In genomic region chr16:67174706-67175231, GRCh38 we compare ENCODE assay signal across 6 cellular contexts. TPM values are rescaled to one million over a fixed set of nuclear protein-coding genes. Genes with fewer than 3 reads are reported as not detected.
DNase-seq lines count a peak whose midpoint lies in the region; ATAC-seq and TF ChIP-seq lines count a peak whose summit lies in the region.

No MANE protein-coding gene starts in this region.

- H3K4me1 Mint-ChIP-seq in activated CD4-positive, alpha-beta T cell treated with anti-CD3 and anti-CD28 coated beads, Interleukin-2, amount 10 ng/mL, durations not matched to agents 24 days and 14 days: peaks cover 63% of the 10 kb centered on the region
- H3K4me1 Mint-ChIP-seq in endothelial cell (ENCODE audit: unreplicated experiment): peaks cover 28% of the 10 kb centered on the region

- H3K27ac ChIP-seq in thoracic aorta: peak overlapping the region; percentile 76 to 91

- ATAC-seq in thoracic aorta (ENCODE audit: insufficient number of reproducible peaks, low FRiP score, low read depth): no peak
- no peak for ATAC-seq in GM18520 (IDR thresholded peaks at IDR 0.05; ENCODE audit: unreplicated experiment)

- peaks cover 26 to 54% of the 10 kb centered on the region in 2 donors for H3K4me1 ChIP-seq in thoracic aorta (ENCODE audit: control insufficient read depth in 1 of 2, low read depth in 2 of 2)

- H3K9me3 Mint-ChIP-seq in activated CD4-positive, alpha-beta T cell treated with anti-CD3 and anti-CD28 coated beads, Interleukin-2, amount 10 ng/mL, durations not matched to agents 24 days and 14 days: no peaks in the 10 kb centered on the region
- H3K9me3 Mint-ChIP-seq in endothelial cell (ENCODE audit: unreplicated experiment): no peaks in the 10 kb centered on the region

- peak overlapping the region; percentile 50 for H3K4me3 ChIP-seq in fibroblast of mammary gland (ENCODE audit: control insufficient read depth, low read depth, low read length)
- H3K4me3 ChIP-seq in thoracic aorta: peak overlapping the region; percentile 76

- no peaks in the 10 kb centered on the region for H3K27me3 ChIP-seq in thoracic aorta (replicated peaks; ENCODE audit: insufficient read depth)

- no peaks in the 10 kb centered on the region for H3K27me3 Mint-ChIP-seq in activated CD4-positive, alpha-beta T cell treated with anti-CD3 and anti-CD28 coated beads, Interleukin-2, amount 10 ng/mL, durations not matched to agents 24 days and 14 days
- peaks cover 44% of the 10 kb centered on the region for H3K27me3 Mint-ChIP-seq in endothelial cell (ENCODE audit: unreplicated experiment)

- H3K27ac Mint-ChIP-seq in activated CD4-positive, alpha-beta T cell treated with anti-CD3 and anti-CD28 coated beads, Interleukin-2, amount 10 ng/mL, durations not matched to agents 24 days and 14 days: no peak overlapping the region
- no peak overlapping the region for H3K27ac Mint-ChIP-seq in endothelial cell (ENCODE audit: unreplicated experiment)

- intact Hi-C loops in activated CD4-positive, alpha-beta T cell treated with anti-CD3 and anti-CD28 coated beads, Interleukin-2, amount 10 ng/mL, durations not matched to agents 24 days and 14 days (cut with micrococcal nuclease): loop anchor here (1.0 to 2.0 kb wide), 2 partner anchors 9 to 14 kb away; partner anchors contain the start of gene MATCAP1

- H3K9me3 ChIP-seq in thoracic aorta: no peaks in the 10 kb centered on the region

- no peak for DNase-seq in activated CD4-positive, alpha-beta T cell treated with anti-CD3 and anti-CD28 coated beads, Interleukin-2, amount 10 ng/mL, durations not matched to agents 24 days and 14 days
- no peak for DNase-seq in activated CD4-positive, alpha-beta T cell treated with anti-CD3 and anti-CD28 coated beads, Interleukin-2, amount 50 U/mL, for 48 hours
- DNase-seq in fibroblast of mammary gland (ENCODE audit: low read depth) (no peak), thoracic aorta (ENCODE audit: low spot score) (no peak), endothelial cell (ENCODE audit: low spot score) (no peak)

- H3K36me3 Mint-ChIP-seq in activated CD4-positive, alpha-beta T cell treated with anti-CD3 and anti-CD28 coated beads, Interleukin-2, amount 10 ng/mL, durations not matched to agents 24 days and 14 days (ENCODE audit: low read depth): peaks cover 22% of the 10 kb centered on the region
- H3K36me3 Mint-ChIP-seq in endothelial cell (ENCODE audit: low read depth, unreplicated experiment): peaks cover 24% of the 10 kb centered on the region

- TF ChIP-seq CTCF in fibroblast of mammary gland (conservative IDR thresholded peaks at IDR 0.05; ENCODE audit: control insufficient read depth, insufficient read depth, low read depth, low read length): no peak
- TF ChIP-seq CTCF in thoracic aorta (IDR thresholded peaks at IDR 0.05): no peak
- TF ChIP-seq CTCF in endothelial cell (IDR thresholded peaks at IDR 0.05; ENCODE audit: unreplicated experiment): no peak

- peaks cover 3% of the 10 kb centered on the region for H3K36me3 ChIP-seq in thoracic aorta

- peak overlapping the region; percentile 94 for H3K4me3 Mint-ChIP-seq in activated CD4-positive, alpha-beta T cell treated with anti-CD3 and anti-CD28 coated beads, Interleukin-2, amount 10 ng/mL, durations not matched to agents 24 days and 14 days
- H3K4me3 Mint-ChIP-seq in endothelial cell (ENCODE audit: unreplicated experiment): no peak overlapping the region

RNA-seq across cellular contexts. Expression of gene NOL3, which starts 4.4 kb away (rescaled TPM):
- 31.0 and 36.7 TPM in 2 replicates for total RNA-seq in activated CD4-positive, alpha-beta T cell treated with anti-CD3 and anti-CD28 coated beads, Interleukin-2, amount 10 ng/mL, durations not matched to agents 24 days and 14 days
- 10 to 100 TPM; 43.5 to 80.8 TPM for total RNA-seq in thoracic aorta
- total RNA-seq in endothelial cell (ENCODE audit: unreplicated experiment): 2.6 TPM

RNA-seq across cellular contexts. Expression of gene MATCAP1, which starts 9.0 kb away (rescaled TPM):
- total RNA-seq in activated CD4-positive, alpha-beta T cell treated with anti-CD3 and anti-CD28 coated beads, Interleukin-2, amount 10 ng/mL, durations not matched to agents 24 days and 14 days: 51.3 and 55.1 TPM in 2 replicates
- 10 to 100 TPM; 13.7 to 28.4 TPM for total RNA-seq in thoracic aorta
- total RNA-seq in endothelial cell (ENCODE audit: unreplicated experiment): 88.8 TPM

RNA-seq across cellular contexts. Expression of gene HSF4, which starts 10.2 kb away (rescaled TPM):
- 48.5 and 54.0 TPM in 2 replicates for total RNA-seq in activated CD4-positive, alpha-beta T cell treated with anti-CD3 and anti-CD28 coated beads, Interleukin-2, amount 10 ng/mL, durations not matched to agents 24 days and 14 days
- total RNA-seq in thoracic aorta (10 to 100 TPM; 44.1 to 87.5 TPM), endothelial cell (ENCODE audit: unreplicated experiment) (5.7 TPM)

RNA-seq across cellular contexts. Expression of gene FBXL8, which starts 15.0 kb away (rescaled TPM):
- 25.1 and 30.0 TPM in 2 replicates for total RNA-seq in activated CD4-positive, alpha-beta T cell treated with anti-CD3 and anti-CD28 coated beads, Interleukin-2, amount 10 ng/mL, durations not matched to agents 24 days and 14 days
- total RNA-seq in thoracic aorta: 10 to 100 TPM; 25.6 to 40.2 TPM
- total RNA-seq in endothelial cell (ENCODE audit: unreplicated experiment): 3.8 TPM

RNA-seq across cellular contexts. Expression of gene TRADD, which starts 15.1 kb away (rescaled TPM):
- total RNA-seq in activated CD4-positive, alpha-beta T cell treated with anti-CD3 and anti-CD28 coated beads, Interleukin-2, amount 10 ng/mL, durations not matched to agents 24 days and 14 days: 28.9 and 30.1 TPM in 2 replicates
- total RNA-seq in thoracic aorta: 10 to 100 TPM; 18.4 to 52.1 TPM
- 3.7 TPM for total RNA-seq in endothelial cell (ENCODE audit: unreplicated experiment)
